In the genomic region with DNA sequence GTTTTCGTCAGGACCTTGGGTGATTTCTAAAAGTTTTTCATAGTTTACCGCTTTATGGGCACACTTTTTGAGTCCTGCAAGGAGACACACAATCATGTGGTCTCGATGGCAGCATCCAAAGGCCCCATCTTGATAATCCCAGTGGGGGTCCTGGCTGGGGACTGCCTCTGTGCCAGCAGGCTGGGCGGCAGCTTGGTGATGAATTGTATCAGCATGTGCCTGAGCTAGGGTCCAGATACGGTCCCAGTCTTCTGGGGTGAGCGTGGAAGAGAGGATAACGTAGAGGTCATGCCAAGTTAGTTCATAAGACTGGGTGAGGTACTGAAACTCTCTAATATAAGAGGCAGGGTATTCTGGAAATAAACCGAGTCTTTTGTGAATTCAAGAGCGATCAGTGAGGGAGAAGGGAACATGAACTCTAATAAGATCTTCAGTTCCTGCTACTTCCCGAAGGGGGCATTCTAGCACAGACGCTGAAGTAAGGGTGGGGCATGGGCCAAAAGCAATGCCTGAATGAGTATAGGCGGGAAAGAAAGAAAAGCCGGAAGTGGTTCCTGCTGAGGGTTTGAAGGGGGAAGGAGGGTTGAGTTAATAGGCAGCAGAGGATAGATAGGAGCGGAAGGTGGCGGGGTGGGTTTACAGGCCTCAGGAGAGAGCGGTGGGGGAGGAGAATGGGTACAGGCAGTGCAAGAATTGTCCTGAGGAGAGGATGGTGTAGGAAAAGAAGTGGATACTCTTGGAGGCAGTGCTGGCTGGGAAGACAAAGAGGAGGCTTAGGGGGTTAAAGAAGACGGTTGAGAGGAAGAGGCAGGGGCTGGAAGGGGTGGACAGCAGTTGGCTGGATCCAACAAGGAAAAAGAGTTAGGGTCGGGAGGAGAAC, we compare ENCODE assay signal across 8 cellular contexts. TPM values are rescaled to one million over a fixed set of nuclear protein-coding genes. Genes with fewer than 3 reads are reported as not detected.
DNase-seq lines count a peak whose midpoint lies in the region; ATAC-seq and TF ChIP-seq lines count a peak whose summit lies in the region.

No MANE protein-coding gene starts in this region.

- 34% methylated on average over 18 of the region's 18 CpGs for WGBS in thymus

- no peak overlapping the region for H3K4me3 ChIP-seq in thymus (ENCODE audit: low read length)

- H3K4me1 ChIP-seq in thymus (ENCODE audit: control insufficient read depth, insufficient read depth, low read length) = peaks cover 14% of the 10 kb centered on the region

- H3K27me3 Mint-ChIP-seq in glutamatergic neuron (ENCODE audit: unreplicated experiment) = peaks cover 5% of the 10 kb centered on the region
- H3K27me3 Mint-ChIP-seq in osteocyte (ENCODE audit: unreplicated experiment) = no peaks in the 10 kb centered on the region

- TF ChIP-seq CTCF in glutamatergic neuron (IDR thresholded peaks at IDR 0.05; ENCODE audit: partially characterized antibody, unreplicated experiment) (peak; percentile 63), osteocyte (IDR thresholded peaks at IDR 0.05) (peak; percentile 70)

- peak; percentile 68 for ATAC-seq in GM19397 (IDR thresholded peaks at IDR 0.05; ENCODE audit: unreplicated experiment)

- H3K27ac Mint-ChIP-seq in glutamatergic neuron (ENCODE audit: unreplicated experiment) = peak overlapping the region; percentile 71
- H3K27ac Mint-ChIP-seq in osteocyte (ENCODE audit: unreplicated experiment) = peak overlapping the region; percentile 33

- H3K4me3 Mint-ChIP-seq in glutamatergic neuron (ENCODE audit: unreplicated experiment) (peak overlapping the region; percentile 54), osteocyte (ENCODE audit: unreplicated experiment) (peak overlapping the region; percentile 20)

- no peaks in the 10 kb centered on the region for H3K9me3 ChIP-seq in thymus (ENCODE audit: control insufficient read depth)

- H3K27me3 ChIP-seq in thymus (ENCODE audit: control insufficient read depth, insufficient read depth) = no peaks in the 10 kb centered on the region

- H3K36me3 Mint-ChIP-seq in glutamatergic neuron (ENCODE audit: unreplicated experiment) = no peaks in the 10 kb centered on the region
- no peaks in the 10 kb centered on the region for H3K36me3 Mint-ChIP-seq in osteocyte (ENCODE audit: unreplicated experiment)

- H3K9me3 Mint-ChIP-seq in glutamatergic neuron (ENCODE audit: unreplicated experiment) (peaks cover 3% of the 10 kb centered on the region), osteocyte (ENCODE audit: unreplicated experiment) (no peaks in the 10 kb centered on the region)

- H3K27ac ChIP-seq in thymus (ENCODE audit: low read depth) = peak overlapping the region; percentile 69

- peaks cover 4% of the 10 kb centered on the region for H3K36me3 ChIP-seq in thymus (ENCODE audit: control insufficient read depth, insufficient read depth)

- DNase-seq in AML-193 (lab: John Stamatoyannopoulos, UW) (peak; percentile 86 to 87), NCI-H1048 (lab: John Stamatoyannopoulos, UW) (peak; percentile 88), SK-N-DZ (ENCODE audit: low spot score) (peak; percentile 92), glutamatergic neuron (peak; percentile 68), osteocyte (ENCODE audit: extremely low spot score, unreplicated experiment) (peak; percentile 89)
- DNase-seq in activated naive CD4-positive, alpha-beta T cell treated with anti-CD3 and anti-CD28 coated beads, Interleukin-2, amount 50 U/mL, for 16 hours = peak; percentile 71

- H3K4me1 Mint-ChIP-seq in glutamatergic neuron (ENCODE audit: low read depth, unreplicated experiment) (peaks cover 15% of the 10 kb centered on the region), osteocyte (ENCODE audit: unreplicated experiment) (peaks cover 11% of the 10 kb centered on the region)

RNA-seq across cellular contexts. Expression of gene ERVH48-1, which starts 1.6 kb away (rescaled TPM):
- not detected in 2 replicates for polyA plus RNA-seq in SK-N-DZ (2014; cell fraction: cytosol; rRNA removed)
- polyA plus RNA-seq in SK-N-DZ (2014; cell fraction: nucleus; rRNA removed) = not detected in 2 replicates
- total RNA-seq in glutamatergic neuron (ENCODE audit: unreplicated experiment) = 0.59 TPM
- not detected in 2 replicates for total RNA-seq in osteocyte
- polyA plus RNA-seq in thymus = 1.1 TPM

RNA-seq across cellular contexts. Expression of gene NDUFV3, which starts 30.7 kb away (rescaled TPM):
- polyA plus RNA-seq in SK-N-DZ (2014; cell fraction: cytosol; rRNA removed) = 23.6 and 26.5 TPM in 2 replicates
- polyA plus RNA-seq in SK-N-DZ (2014; cell fraction: nucleus; rRNA removed) = 17.2 and 17.4 TPM in 2 replicates
- 33.9 TPM for total RNA-seq in glutamatergic neuron (ENCODE audit: unreplicated experiment)
- total RNA-seq in osteocyte = 41.3 and 44.9 TPM in 2 replicates
- polyA plus RNA-seq in thymus = 23.9 TPM

RNA-seq across cellular contexts. Expression of gene WDR4, which starts 44.5 kb away (rescaled TPM):
- 13.2 and 13.3 TPM in 2 replicates for polyA plus RNA-seq in SK-N-DZ (2014; cell fraction: cytosol; rRNA removed)
- polyA plus RNA-seq in SK-N-DZ (2014; cell fraction: nucleus; rRNA removed) = 23.2 and 39.7 TPM in 2 replicates
- total RNA-seq in glutamatergic neuron (ENCODE audit: unreplicated experiment) (15.7 TPM), osteocyte (15.0 and 15.7 TPM in 2 replicates)
- 11.8 TPM for polyA plus RNA-seq in thymus

RNA-seq across cellular contexts. Expression of gene PKNOX1, which starts 50.6 kb away (rescaled TPM):
- 18.2 and 23.8 TPM in 2 replicates for polyA plus RNA-seq in SK-N-DZ (2014; cell fraction: cytosol; rRNA removed)
- 13.2 and 19.1 TPM in 2 replicates for polyA plus RNA-seq in SK-N-DZ (2014; cell fraction: nucleus; rRNA removed)
- 28.7 TPM for total RNA-seq in glutamatergic neuron (ENCODE audit: unreplicated experiment)
- 12.2 and 14.2 TPM in 2 replicates for total RNA-seq in osteocyte
- polyA plus RNA-seq in thymus = 13.4 TPM
